In the genomic region with DNA sequence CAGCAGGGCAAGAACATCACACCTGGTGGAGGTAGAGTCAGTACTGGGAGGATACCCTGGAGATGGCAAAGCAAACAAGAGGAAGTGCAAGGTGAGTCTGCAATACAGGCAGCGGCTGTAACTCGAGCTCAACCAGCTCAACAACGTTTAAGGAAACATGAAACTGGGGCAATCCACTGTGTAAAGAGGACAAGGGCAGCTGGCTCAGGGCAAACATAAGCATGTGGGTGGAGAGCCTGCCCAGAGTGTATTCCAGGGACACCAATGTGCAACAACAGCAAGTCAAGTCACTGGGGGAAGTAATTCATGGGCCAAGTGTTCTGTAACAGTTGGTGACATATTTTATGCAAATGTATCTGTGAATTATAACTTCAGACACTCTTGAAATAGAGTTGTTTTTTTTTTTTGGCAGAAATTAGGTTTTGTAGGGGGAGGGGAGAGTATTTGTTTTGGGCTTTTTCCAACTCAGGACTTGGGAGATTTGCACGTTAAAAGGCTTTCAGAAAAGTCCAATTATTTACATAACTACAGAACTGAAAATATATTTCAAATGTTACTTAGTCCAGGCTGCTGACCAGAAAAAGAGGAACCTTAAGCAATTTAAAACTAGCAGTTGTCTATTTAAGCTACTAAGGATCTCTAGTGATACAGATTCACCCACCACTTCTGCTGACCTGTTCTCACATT, we compare ENCODE assay signal across 9 cellular contexts. TPM values are rescaled to one million over a fixed set of nuclear protein-coding genes. Genes with fewer than 3 reads are reported as not detected.
DNase-seq lines count a peak whose midpoint lies in the region; ATAC-seq and TF ChIP-seq lines count a peak whose summit lies in the region.
"Had no signal": no experiment of that assay in that cellular context is flagged by ENCODE, and none has a peak within 500 bp of the region (broad histone marks: within the 10 kb centered on the region; RNA-seq: fewer than 3 reads in every experiment).

No MANE protein-coding gene starts in this region.

- H3K18ac ChIP-seq in IMR-90 (ENCODE audit: low read depth, low read length), result no peak overlapping the region

- H2BK20ac ChIP-seq in IMR-90 (ENCODE audit: low read depth, low read length), result no peak overlapping the region

- H3K36me3 ChIP-seq in IMR-90 (ENCODE audit: control insufficient read depth, insufficient read depth, low read length) (no peaks in the 10 kb centered on the region), colonic mucosa (no peaks in the 10 kb centered on the region), prostate gland (no peaks in the 10 kb centered on the region), MG63 (no peaks in the 10 kb centered on the region), Caco-2 (ENCODE audit: control insufficient read depth, insufficient read depth, low read length) (no peaks in the 10 kb centered on the region)

- peak overlapping the region; percentile 10; the same call in 1 of the 2 replicates for H3K4me2 ChIP-seq in IMR-90 (ENCODE audit: low read depth, low read length)

- in situ Hi-C loops in IMR-90 (cut with MboI; ENCODE audit: low sequenced_read_pairs), result no loop called here

- H3K9me3 Mint-ChIP-seq in Caco-2 (ENCODE audit: unreplicated experiment), result no peaks in the 10 kb centered on the region
- H3K9me3 Mint-ChIP-seq in activated naive CD8-positive, alpha-beta T cell treated with anti-CD3 and anti-CD28 coated beads, Interleukin-2, amount 50 U/mL, for 24 hours, result peaks cover 13% of the 10 kb centered on the region

- TF ChIP-seq CTCF in IMR-90 (conservative IDR thresholded peaks at IDR 0.05; ENCODE audit: low read depth, low read length), result no peak
- TF ChIP-seq CTCF in colonic mucosa (IDR thresholded peaks at IDR 0.05), result no peak
- TF ChIP-seq CTCF in prostate gland (IDR thresholded peaks at IDR 0.05), result no peak
- no peak for TF ChIP-seq CTCF in Caco-2 (IDR thresholded peaks at IDR 0.05; ENCODE audit: insufficient read depth in 1 of 2, low read depth in 1 of 2, low read length in 1 of 2, severe bottlenecking in 1 of 2, unreplicated experiment in 1 of 2)

- DNase-seq in IMR-90 (peak; percentile 12), NCI-H524 treated with DMSO at 0.1 percent for 48 hours (lab: John Stamatoyannopoulos, UW) (peak; percentile 99), colonic mucosa (peak; percentile 25), prostate gland (ENCODE audit: low spot score) (peak; percentile 50), T-helper 2 cell (no peak), MG63 (no peak), Caco-2 (no peak)
- no peak for DNase-seq in activated naive CD8-positive, alpha-beta T cell treated with anti-CD3 and anti-CD28 coated beads, Interleukin-2, amount 50 U/mL, for 24 hours
- DNase-seq: T-helper 1 cell had no signal

- BruUV-seq in IMR-90 (replicated peaks; lab: Mats Ljungman, UMichigan) (no TSS peak), Caco-2 (replicated peaks; lab: Mats Ljungman, UMichigan) (no TSS peak)

- no peaks in the 10 kb centered on the region for H4K20me1 ChIP-seq in IMR-90 (ENCODE audit: insufficient read depth, low read length)

- no peak overlapping the region for H3K56ac ChIP-seq in IMR-90 (ENCODE audit: extremely low read depth, insufficient read depth, low read length)

- H2AK9ac ChIP-seq in IMR-90 (replicated peaks; ENCODE audit: low read depth, low read length, poor library complexity), result no peak overlapping the region

- no peak overlapping the region for H4K8ac ChIP-seq in IMR-90 (ENCODE audit: low read depth in 2 of 2, low read length in 2 of 2)

- H3K4me3 ChIP-seq in IMR-90 (ENCODE audit: insufficient read depth, low read depth, low read length), result no peak overlapping the region
- no peak overlapping the region for H3K4me3 ChIP-seq in colonic mucosa
- H3K4me3 ChIP-seq in prostate gland, result no peak overlapping the region
- no peak overlapping the region for H3K4me3 ChIP-seq in MG63
- no peak overlapping the region for H3K4me3 ChIP-seq in Caco-2 (ENCODE audit: low read depth, low read length)

- H3K4me1 Mint-ChIP-seq in Caco-2 (ENCODE audit: low read depth, unreplicated experiment), result no peaks in the 10 kb centered on the region
- no peaks in the 10 kb centered on the region for H3K4me1 Mint-ChIP-seq in activated naive CD8-positive, alpha-beta T cell treated with anti-CD3 and anti-CD28 coated beads, Interleukin-2, amount 50 U/mL, for 24 hours

- H3K9ac ChIP-seq in IMR-90 (ENCODE audit: low read depth, low read length) (no peak overlapping the region), colonic mucosa (ENCODE audit: low read depth in 2 of 2, low read length in 2 of 2) (no peak overlapping the region)

- H3K27ac ChIP-seq in IMR-90 (ENCODE audit: insufficient read depth, low read length) (no peak overlapping the region), colonic mucosa (no peak overlapping the region), prostate gland (no peak overlapping the region)

- POLR2A ChIA-PET in IMR-90 (lab: Charles Lee; ENCODE audit: unreplicated experiment), result no interaction called here
- POLR2A ChIA-PET in Caco-2 (lab: Charles Lee), result no interaction called here

- no peak overlapping the region for H2BK15ac ChIP-seq in IMR-90 (ENCODE audit: low read depth, low read length)

- TF ChIP-seq RAD21 in IMR-90 (IDR thresholded peaks at IDR 0.05; ENCODE audit: low read length), result no peak

- H4K5ac ChIP-seq in IMR-90 (ENCODE audit: low read depth, low read length), result no peak overlapping the region; the same call in 1 of the 2 replicates

- no peak overlapping the region for H2BK120ac ChIP-seq in IMR-90 (ENCODE audit: low read depth, low read length)

- no peak overlapping the region for H2BK5ac ChIP-seq in IMR-90 (ENCODE audit: low read depth, low read length, poor library complexity, severe bottlenecking)

- no peak overlapping the region for H2AK5ac ChIP-seq in IMR-90 (ENCODE audit: low read depth, low read length)

- no peaks in the 10 kb centered on the region for H3K79me1 ChIP-seq in IMR-90 (ENCODE audit: low read depth in 1 of 2, low read length in 2 of 2)

- H3K27me3 ChIP-seq in IMR-90 (ENCODE audit: control insufficient read depth, insufficient read depth, low read length) (no peaks in the 10 kb centered on the region), colonic mucosa (no peaks in the 10 kb centered on the region), prostate gland (replicated peaks; ENCODE audit: insufficient read depth) (no peaks in the 10 kb centered on the region), MG63 (no peaks in the 10 kb centered on the region), Caco-2 (replicated peaks; ENCODE audit: control insufficient read depth, insufficient read depth, low read length) (no peaks in the 10 kb centered on the region)

- H3K4ac ChIP-seq in IMR-90 (ENCODE audit: low read depth, low read length), result no peak overlapping the region

- no peak overlapping the region for H3K27ac Mint-ChIP-seq in Caco-2 (ENCODE audit: unreplicated experiment)
- H3K27ac Mint-ChIP-seq in activated naive CD8-positive, alpha-beta T cell treated with anti-CD3 and anti-CD28 coated beads, Interleukin-2, amount 50 U/mL, for 24 hours, result no peak overlapping the region

- ATAC-seq in IMR-90 (ENCODE audit: low read depth), result peak; percentile 66
- no peak for ATAC-seq in activated naive CD8-positive, alpha-beta T cell treated with anti-CD3 and anti-CD28 coated beads, Interleukin-2, amount 50 U/mL, for 24 hours

- CTCF ChIA-PET in IMR-90 (lab: Yijun Ruan, JAX) (interaction anchor here (0.6 kb wide), 1 partner anchor 431 kb away, joined by 10 read pairs; no protein-coding TSS in a partner anchor), Caco-2 (lab: Charles Lee) (no interaction called here)

- intact Hi-C loops in IMR-90 (cut with micrococcal nuclease) (no loop called here), colonic mucosa (cut with DNase I) (no loop called here), prostate gland (cut with DNase I) (no loop called here), Caco-2 (cut with micrococcal nuclease; ENCODE audit: unreplicated experiment) (no loop called here)

- no peaks in the 10 kb centered on the region for H3K27me3 Mint-ChIP-seq in Caco-2 (ENCODE audit: insufficient read depth, unreplicated experiment)
- H3K27me3 Mint-ChIP-seq in activated naive CD8-positive, alpha-beta T cell treated with anti-CD3 and anti-CD28 coated beads, Interleukin-2, amount 50 U/mL, for 24 hours, result no peaks in the 10 kb centered on the region

- WGBS in IMR-90 (ENCODE audit: extremely low coverage in 2 of 2, insufficient read length in 1 of 2), 2 experiments, result 10% methylated on average over 3 of the region's 4 CpGs; no CpG with 5 or more reads in 1 of the 2 experiments
- WGBS in prostate gland, result 4% methylated on average over 4 of the region's 4 CpGs

- no peak for TF ChIP-seq POLR2A in IMR-90 (IDR thresholded peaks at IDR 0.05; ENCODE audit: low read depth, low read length)
- TF ChIP-seq POLR2A in prostate gland (IDR thresholded peaks at IDR 0.05), result no peak

- H2AFZ ChIP-seq in IMR-90 (replicated peaks; ENCODE audit: low read length, poor library complexity), result peak overlapping the region; percentile 72

- H3K9me3 ChIP-seq in IMR-90 (ENCODE audit: control insufficient read depth, insufficient read depth, low read length), result no peaks in the 10 kb centered on the region
- H3K9me3 ChIP-seq in colonic mucosa, result no peaks in the 10 kb centered on the region
- no peaks in the 10 kb centered on the region for H3K9me3 ChIP-seq in prostate gland
- H3K9me3 ChIP-seq in MG63, result no peaks in the 10 kb centered on the region
- 0 out of 2 replicates have a peak, but pooled peaks cover 3% of the 10 kb centered on the region for H3K9me3 ChIP-seq in Caco-2

- H3K23ac ChIP-seq in IMR-90 (ENCODE audit: low read depth, low read length), result no peak overlapping the region

- peaks cover 3% of the 10 kb centered on the region; the same call in 1 of the 2 replicates for H3K9me1 ChIP-seq in IMR-90 (ENCODE audit: insufficient read depth, low read length)

- dilution Hi-C loops in IMR-90 (cut with HindIII; ENCODE audit: low sequenced_read_pairs, unreplicated experiment), result no loop called here

- no peak overlapping the region for H3K14ac ChIP-seq in IMR-90 (replicated peaks; ENCODE audit: low read depth, low read length)

- H3K4me1 ChIP-seq in IMR-90 (ENCODE audit: control insufficient read depth, insufficient read depth, low read length) (peaks cover 2% of the 10 kb centered on the region; the same call in 1 of the 2 replicates), colonic mucosa (no peaks in the 10 kb centered on the region), prostate gland (replicated peaks) (no peaks in the 10 kb centered on the region), Caco-2 (no peaks in the 10 kb centered on the region)

- no peak overlapping the region for H3K4me3 Mint-ChIP-seq in Caco-2 (ENCODE audit: unreplicated experiment)
- no peak overlapping the region for H3K4me3 Mint-ChIP-seq in activated naive CD8-positive, alpha-beta T cell treated with anti-CD3 and anti-CD28 coated beads, Interleukin-2, amount 50 U/mL, for 24 hours

- no peaks in the 10 kb centered on the region for H3K36me3 Mint-ChIP-seq in Caco-2 (ENCODE audit: insufficient read depth, unreplicated experiment)
- no peaks in the 10 kb centered on the region for H3K36me3 Mint-ChIP-seq in activated naive CD8-positive, alpha-beta T cell treated with anti-CD3 and anti-CD28 coated beads, Interleukin-2, amount 50 U/mL, for 24 hours (ENCODE audit: low read depth)

- no peak overlapping the region for H4K91ac ChIP-seq in IMR-90 (ENCODE audit: insufficient read depth, low read depth, low read length)

RNA-seq across cellular contexts. Expression of a gene that starts 18.7 kb away (rescaled TPM):
- total RNA-seq in IMR-90 (2012; rRNA removed), result under 0.01 and 0.18 TPM in 2 replicates
- 0.17 and 0.30 TPM in 2 replicates for polyA plus RNA-seq in IMR-90 (2012; rRNA removed)
- 0.01 and 0.04 TPM in 2 replicates for polyA plus RNA-seq in IMR-90 (2012; cell fraction: cytosol; rRNA removed)
- polyA plus RNA-seq in IMR-90 (2012; cell fraction: nucleus; rRNA removed; ENCODE audit: low replicate concordance), result 0.05 and 0.22 TPM in 2 replicates
- total RNA-seq in colonic mucosa, result 1 to 10 TPM; 1.7 to 3.9 TPM
- total RNA-seq in prostate gland, result 10 to 100 TPM in 1 of 2 donors, under 1 TPM in 1; 0.27 to 18.1 TPM
- not detected in 2 replicates for total RNA-seq in MG63 (2014; rRNA removed; shearing (Covaris generic); ENCODE audit: low replicate concordance)
- not detected in 2 replicates for total RNA-seq in Caco-2 (2022)

Comparison
In these comparisons a context has a peak if more than half of its experiments do, and no peak if none do; other contexts are left out.
1. DNase-seq: peak in IMR-90 (single experiment), NCI-H524 treated with DMSO at 0.1 percent for 48 hours (single experiment), colonic mucosa (single experiment) and prostate gland (single experiment); none in T-helper 2 cell (0 of 5), MG63 (single experiment), Caco-2 (0 of 2) and activated naive CD8-positive, alpha-beta T cell treated with anti-CD3 and anti-CD28 coated beads, Interleukin-2, amount 50 U/mL, for 24 hours (single experiment).